Comparison of ENCODE assay signal across 18 cellular contexts in the genomic region with DNA sequence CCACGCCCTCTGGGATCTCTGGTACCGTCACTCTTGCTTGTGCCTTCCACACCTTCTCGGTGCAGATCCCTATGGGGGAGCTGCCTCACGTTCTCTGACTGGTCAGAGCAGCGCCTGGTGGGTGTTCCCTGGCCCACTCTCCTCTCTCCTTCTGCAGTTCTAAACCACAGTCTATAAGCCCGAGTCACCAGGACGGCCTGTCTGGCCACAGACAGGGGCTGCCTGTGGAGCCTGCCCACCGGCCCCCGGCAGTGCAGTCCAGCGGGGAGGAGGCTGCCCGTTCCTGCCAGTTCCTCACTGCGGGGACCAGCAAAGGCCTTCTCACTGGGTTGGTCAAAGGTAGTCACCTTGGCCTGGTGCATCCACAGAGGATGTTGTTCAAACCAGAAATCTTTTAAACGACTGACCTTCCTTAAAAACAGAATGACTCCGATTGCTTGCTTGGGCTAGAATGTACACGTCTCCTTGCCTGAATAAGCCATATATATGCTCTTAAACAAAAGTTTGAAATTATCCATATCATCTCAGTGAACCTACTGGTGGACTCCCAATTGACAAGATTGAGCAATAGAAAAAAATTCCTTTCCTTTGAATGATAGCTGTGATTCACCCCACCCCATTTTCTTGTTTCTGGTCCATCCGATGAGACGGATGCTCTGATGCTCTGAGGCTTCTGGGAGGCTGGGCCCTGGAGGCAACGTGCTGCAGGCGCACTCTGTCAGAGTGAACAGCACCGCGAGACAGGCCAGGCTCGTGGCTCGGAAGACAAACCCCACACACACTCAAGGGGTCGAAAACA.
DNase-seq lines count a peak whose midpoint lies in the region; ATAC-seq, FAIRE-seq and TF ChIP-seq lines count a peak whose summit lies in the region.
"Had no signal": no experiment of that assay in that cellular context is flagged by ENCODE, and none has a peak within 500 bp of the region (broad histone marks: within the 10 kb centered on the region; RNA-seq: fewer than 3 reads in every experiment).

No MANE protein-coding gene starts in this region.

- peaks cover 40 to 56% of the 10 kb centered on the region in 2 donors for H3K36me3 Mint-ChIP-seq in CD4-positive, alpha-beta memory T cell

- no peak overlapping the region for H3K9ac ChIP-seq in SK-N-SH

- POLR2A ChIA-PET in SK-N-SH (lab: Yijun Ruan, JAX) = no interaction called here
- POLR2A ChIA-PET in CD4-positive, alpha-beta memory T cell (lab: Charles Lee; ENCODE audit: partially characterized antibody) = no interaction called here

- TF ChIP-seq CTCF in SK-N-SH (IDR thresholded peaks at IDR 0.05) (no peak), ascending aorta (IDR thresholded peaks at IDR 0.05) (no peak), gastroesophageal sphincter (IDR thresholded peaks at IDR 0.05) (no peak)

- intact Hi-C loops in ascending aorta (cut with DNase I) = loop anchor here (5.0 kb wide), 1 partner anchor 204 kb away; the partner anchor contains the start of gene TWSG1
- intact Hi-C loops in CD4-positive, alpha-beta memory T cell (cut with micrococcal nuclease) = no loop called here

- TF ChIP-seq EP300 in SK-N-SH (IDR thresholded peaks at IDR 0.05; ENCODE audit: borderline replicate concordance in 1 of 2, low read depth in 1 of 2, low read length in 1 of 2) (no peak), gastroesophageal sphincter (IDR thresholded peaks at IDR 0.05) (no peak)

- CTCF ChIA-PET in SK-N-SH (lab: Yijun Ruan, JAX) = no interaction called here
- CTCF ChIA-PET in CD4-positive, alpha-beta memory T cell (lab: Charles Lee; ENCODE audit: partially characterized antibody) = no interaction called here

- no peaks in the 10 kb centered on the region for H3K4me1 Mint-ChIP-seq in CD4-positive, alpha-beta memory T cell

- FAIRE-seq in urothelium cell line (lab: Jason Lieb, UNC) = peak; percentile 65
- FAIRE-seq: pancreas had no signal

- ATAC-seq in SK-N-SH treated with all-trans-retinoic acid at 6 μM for 48 hours = no peak
- ATAC-seq in gastroesophageal sphincter = no peak
- ATAC-seq: esophagus mucosa, left ventricle myocardium superior, pancreas had no signal

- no peaks in the 10 kb centered on the region for H3K9me3 ChIP-seq in SK-N-SH
- H3K9me3 ChIP-seq in ascending aorta = no peaks in the 10 kb centered on the region
- H3K9me3 ChIP-seq in gastroesophageal sphincter = no peaks in the 10 kb centered on the region
- no peaks in the 10 kb centered on the region for H3K9me3 ChIP-seq in CD4-positive, alpha-beta memory T cell (ENCODE audit: control insufficient read depth in 1 of 2, low read length in 2 of 2)
- H3K9me3 ChIP-seq: pancreas had no signal

- H3F3A ChIP-seq in SK-N-SH (replicated peaks; ENCODE audit: insufficient read depth) = peaks cover 40% of the 10 kb centered on the region

- H2AFZ ChIP-seq in SK-N-SH (ENCODE audit: low read depth) = no peak overlapping the region

- no peak overlapping the region for H3K4me3 Mint-ChIP-seq in CD4-positive, alpha-beta memory T cell
- H3K4me3 Mint-ChIP-seq: dendritic cell treated with granulocyte-macrophage colony-stimulating factor and Interleukin-4, amounts not matched to agents 40 ng/mL and 50 ng/mL, for 4 days had no signal

- no peak for DNase-seq in SK-N-SH
- DNase-seq in ascending aorta (ENCODE audit: low spot score in 2 of 2) = no peak
- DNase-seq in urothelium cell line (ENCODE audit: low spot score) = no peak
- DNase-seq in kidney tubule cell (ENCODE audit: low spot score) = no peak
- DNase-seq in CD4-positive, alpha-beta memory T cell = no peak
- no peak for DNase-seq in NCI-H748 (lab: John Stamatoyannopoulos, UW; ENCODE audit: unreplicated experiment)
- DNase-seq: activated CD4-positive, CD25-positive, alpha-beta regulatory T cell; left ventricle myocardium superior; NCI-H1092 treated with DMSO at 0.1 percent for 48 hours; pancreas; RPMI8226; T-helper 1 cell had no signal

- no peaks in the 10 kb centered on the region for H4K20me1 ChIP-seq in SK-N-SH (ENCODE audit: insufficient read depth)

- no peak for TF ChIP-seq RAD21 in SK-N-SH (IDR thresholded peaks at IDR 0.05; ENCODE audit: low read length)

- H3K4me1 ChIP-seq in SK-N-SH (ENCODE audit: control insufficient read depth in 1 of 2, insufficient read depth in 2 of 2, low read depth in 1 of 2, low read length in 1 of 2) (peaks cover 13 to 28% of the 10 kb centered on the region in 2 experiments; a peak in 3 of 4 replicates), ascending aorta (peaks cover 2 to 3% of the 10 kb centered on the region in 2 donors), gastroesophageal sphincter (peaks cover 0 to 32% (median 0%) of the 10 kb centered on the region in 3 donors)
- H3K4me1 ChIP-seq in CD4-positive, alpha-beta memory T cell (ENCODE audit: insufficient read depth, low read length) = no peaks in the 10 kb centered on the region
- H3K4me1 ChIP-seq: pancreas had no signal

- H3K27me3 ChIP-seq in SK-N-SH (ENCODE audit: insufficient read depth) (no peaks in the 10 kb centered on the region), ascending aorta (no peaks in the 10 kb centered on the region), gastroesophageal sphincter (no peaks in the 10 kb centered on the region)
- no peaks in the 10 kb centered on the region for H3K27me3 ChIP-seq in CD4-positive, alpha-beta memory T cell (ENCODE audit: insufficient read depth, low read length)
- H3K27me3 ChIP-seq: pancreas had no signal

- no peaks in the 10 kb centered on the region for H3K9me3 Mint-ChIP-seq in CD4-positive, alpha-beta memory T cell
- H3K9me3 Mint-ChIP-seq: dendritic cell treated with granulocyte-macrophage colony-stimulating factor and Interleukin-4, amounts not matched to agents 40 ng/mL and 50 ng/mL, for 4 days had no signal

- no peak overlapping the region for H3K27ac Mint-ChIP-seq in CD4-positive, alpha-beta memory T cell
- H3K27ac Mint-ChIP-seq: dendritic cell treated with granulocyte-macrophage colony-stimulating factor and Interleukin-4, amounts not matched to agents 40 ng/mL and 50 ng/mL, for 4 days had no signal

- peak overlapping the region in 1 of 2 experiments; percentile 88; a peak in 3 of 4 replicates for H3K27ac ChIP-seq in SK-N-SH (ENCODE audit: low read depth in 2 of 2, low read length in 1 of 2)
- H3K27ac ChIP-seq in ascending aorta = peak overlapping the region; percentile 58 to 81
- peak overlapping the region in 3 of 4 donors; percentile 77 to 81 (median 78) for H3K27ac ChIP-seq in gastroesophageal sphincter
- no peak overlapping the region for H3K27ac ChIP-seq in CD4-positive, alpha-beta memory T cell (ENCODE audit: low read depth, low read length)
- H3K27ac ChIP-seq: 22Rv1, pancreas had no signal

- H3K4me2 ChIP-seq in SK-N-SH = no peak overlapping the region
- H3K4me2 ChIP-seq: smooth muscle cell had no signal

- no peaks in the 10 kb centered on the region for H3K9me2 ChIP-seq in SK-N-SH

- WGBS in SK-N-SH (ENCODE audit: low lambda C conversion rate) = 85% methylated on average over 12 of the region's 24 CpGs
- WGBS in gastroesophageal sphincter (ENCODE audit: low coverage in 1 of 2), 2 donors = 91 to 93% methylated on average over 3 to 9 of the region's 24 CpGs

- no peaks in the 10 kb centered on the region for H3K79me2 ChIP-seq in SK-N-SH (ENCODE audit: insufficient read depth)

- H3K27me3 Mint-ChIP-seq in CD4-positive, alpha-beta memory T cell = no peaks in the 10 kb centered on the region
- H3K27me3 Mint-ChIP-seq: dendritic cell treated with granulocyte-macrophage colony-stimulating factor and Interleukin-4, amounts not matched to agents 40 ng/mL and 50 ng/mL, for 4 days had no signal

- peaks cover 32 to 39% of the 10 kb centered on the region in 2 experiments for H3K36me3 ChIP-seq in SK-N-SH (replicated peaks in 1 of 2; ENCODE audit: control insufficient read depth in 1 of 2, insufficient read depth in 2 of 2, low read length in 1 of 2)
- H3K36me3 ChIP-seq in ascending aorta = peaks cover 36 to 40% of the 10 kb centered on the region in 2 donors
- peaks cover 0 to 83% of the 10 kb centered on the region in 2 donors for H3K36me3 ChIP-seq in gastroesophageal sphincter
- H3K36me3 ChIP-seq in CD4-positive, alpha-beta memory T cell (ENCODE audit: insufficient read depth, low read length) = peaks cover 38% of the 10 kb centered on the region

- no peak for TF ChIP-seq POLR2A in gastroesophageal sphincter (IDR thresholded peaks at IDR 0.05)

- H3K4me3 ChIP-seq in SK-N-SH (ENCODE audit: low read depth in 2 of 2, low read length in 1 of 2) (no peak overlapping the region), ascending aorta (peak overlapping the region in 1 of 2 donors; percentile 56), gastroesophageal sphincter (no peak overlapping the region)
- no peak overlapping the region for H3K4me3 ChIP-seq in CD4-positive, alpha-beta memory T cell (ENCODE audit: low read length in 2 of 2)
- H3K4me3 ChIP-seq: pancreas, smooth muscle cell had no signal

TF ChIP-seq in SK-N-SH, 30 proteins besides CTCF, POLR2A, EP300 and RAD21 (continues in another document):
- TF ChIP-seq FOSL2 (IDR thresholded peaks at IDR 0.05; ENCODE audit: borderline replicate concordance, low read depth) = peak; percentile 7; the same call in 1 of the 2 replicates
- no peak for TF ChIP-seq MEF2A (IDR thresholded peaks at IDR 0.05; ENCODE audit: borderline replicate concordance, low read depth)
- peak; percentile 10; the same call in 1 of the 2 replicates for TF ChIP-seq PBX3 (IDR thresholded peaks at IDR 0.05)

TF ChIP-seq in SK-N-SH treated with all-trans-retinoic acid at 6 μM for 48 hours, 23 proteins besides CTCF, POLR2A, EP300 and RAD21:
- TF ChIP-seq TCF4 (CRISPR knock-in tag; IDR thresholded peaks at IDR 0.05; ENCODE audit: borderline replicate concordance) = no peak
- TF ChIP-seq CSDC2 (CRISPR knock-in tag; IDR thresholded peaks at IDR 0.05) = no peak
- no peak for TF ChIP-seq ESRRG (CRISPR knock-in tag; IDR thresholded peaks at IDR 0.05)
- TF ChIP-seq SNAI2 (CRISPR knock-in tag; IDR thresholded peaks at IDR 0.05) = no peak
